Comparison of ENCODE assay signal across 2 cellular contexts in the genomic region with DNA sequence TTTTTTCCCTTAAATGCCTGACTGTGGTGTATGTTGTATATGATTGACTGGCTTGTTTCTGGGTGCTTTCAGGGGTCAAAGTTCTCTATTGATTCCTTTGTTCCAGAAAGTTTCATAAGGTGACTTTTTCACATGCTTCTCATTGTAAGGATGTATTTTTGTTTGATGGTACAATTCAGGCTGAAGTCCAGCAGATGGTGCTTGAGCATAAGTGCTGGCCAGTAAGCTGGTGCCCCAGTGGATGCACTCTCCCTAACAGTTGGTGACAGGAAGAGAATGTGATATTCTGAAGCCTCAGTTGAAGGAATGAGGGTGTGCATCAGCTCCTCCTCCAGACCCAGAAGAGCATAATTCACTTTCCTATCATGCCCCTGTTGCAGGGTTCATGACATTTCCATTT.
TF ChIP-seq lines count a peak whose summit lies in the region.

No MANE protein-coding gene starts in this region.

TF ChIP-seq in SK-N-SH, 30 proteins besides CTCF, POLR2A, EP300 and RAD21 (continued from another document):
- TF ChIP-seq, protein P1, sequence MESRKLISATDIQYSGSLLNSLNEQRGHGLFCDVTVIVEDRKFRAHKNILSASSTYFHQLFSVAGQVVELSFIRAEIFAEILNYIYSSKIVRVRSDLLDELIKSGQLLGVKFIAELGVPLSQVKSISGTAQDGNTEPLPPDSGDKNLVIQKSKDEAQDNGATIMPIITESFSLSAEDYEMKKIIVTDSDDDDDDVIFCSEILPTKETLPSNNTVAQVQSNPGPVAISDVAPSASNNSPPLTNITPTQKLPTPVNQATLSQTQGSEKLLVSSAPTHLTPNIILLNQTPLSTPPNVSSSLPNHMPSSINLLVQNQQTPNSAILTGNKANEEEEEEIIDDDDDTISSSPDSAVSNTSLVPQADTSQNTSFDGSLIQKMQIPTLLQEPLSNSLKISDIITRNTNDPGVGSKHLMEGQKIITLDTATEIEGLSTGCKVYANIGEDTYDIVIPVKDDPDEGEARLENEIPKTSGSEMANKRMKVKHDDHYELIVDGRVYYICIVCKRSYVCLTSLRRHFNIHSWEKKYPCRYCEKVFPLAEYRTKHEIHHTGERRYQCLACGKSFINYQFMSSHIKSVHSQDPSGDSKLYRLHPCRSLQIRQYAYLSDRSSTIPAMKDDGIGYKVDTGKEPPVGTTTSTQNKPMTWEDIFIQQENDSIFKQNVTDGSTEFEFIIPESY (IDR thresholded peaks at IDR 0.05; ENCODE audit: borderline replicate concordance, low read depth) = no peak
- TF ChIP-seq SIN3A (IDR thresholded peaks at IDR 0.05; ENCODE audit: borderline replicate concordance, low read depth, low read length) (no peak), CHD2 (IDR thresholded peaks at IDR 0.05; ENCODE audit: low read length, partially characterized antibody) (no peak), POLR2AphosphoS5 (IDR thresholded peaks at IDR 0.05; ENCODE audit: low read depth, low read length) (no peak), TCF12 (IDR thresholded peaks at IDR 0.05) (no peak), MXI1 (IDR thresholded peaks at IDR 0.05; ENCODE audit: low read depth, low read length) (no peak), RFX5 (IDR thresholded peaks at IDR 0.05; ENCODE audit: low read length) (no peak), FOXJ3 (CRISPR knock-in tag; IDR thresholded peaks at IDR 0.05) (no peak)
TF ChIP-seq in SK-N-SH: peak in this region for 0.

TF ChIP-seq in SK-N-SH treated with all-trans-retinoic acid at 6 μM for 48 hours, 23 proteins besides CTCF, POLR2A, EP300 and RAD21:
- no peak for TF ChIP-seq PATZ1 (CRISPR knock-in tag; IDR thresholded peaks at IDR 0.05; ENCODE audit: borderline replicate concordance)
- no peak for TF ChIP-seq BACH2 (CRISPR knock-in tag; IDR thresholded peaks at IDR 0.05; ENCODE audit: borderline replicate concordance)
- no peak for TF ChIP-seq GLIS3 (CRISPR knock-in tag; IDR thresholded peaks at IDR 0.05)
- TF ChIP-seq OSR1 (CRISPR knock-in tag; IDR thresholded peaks at IDR 0.05) = no peak
- TF ChIP-seq ZFP3 (CRISPR knock-in tag; IDR thresholded peaks at IDR 0.05) = no peak
- no peak for TF ChIP-seq TSHZ2 (CRISPR knock-in tag; IDR thresholded peaks at IDR 0.05)
- TF ChIP-seq CREB5 (CRISPR knock-in tag; IDR thresholded peaks at IDR 0.05; ENCODE audit: low read depth) = no peak
- TF ChIP-seq CSRNP3 (CRISPR knock-in tag; IDR thresholded peaks at IDR 0.05) = no peak
- no peak for TF ChIP-seq ZNF565 (CRISPR knock-in tag; conservative IDR thresholded peaks at IDR 0.05; ENCODE audit: low read depth)
- TF ChIP-seq PPARA (CRISPR knock-in tag; IDR thresholded peaks at IDR 0.05; ENCODE audit: borderline replicate concordance) = no peak
- no peak for TF ChIP-seq ARNTL (CRISPR knock-in tag; IDR thresholded peaks at IDR 0.05; ENCODE audit: borderline replicate concordance, low read depth)
- TF ChIP-seq ZC3H10 (CRISPR knock-in tag; IDR thresholded peaks at IDR 0.05) = no peak
- no peak for TF ChIP-seq SNAI2 (CRISPR knock-in tag; IDR thresholded peaks at IDR 0.05)
